ENCODE assay signal across 25 cellular contexts in the genomic region with DNA sequence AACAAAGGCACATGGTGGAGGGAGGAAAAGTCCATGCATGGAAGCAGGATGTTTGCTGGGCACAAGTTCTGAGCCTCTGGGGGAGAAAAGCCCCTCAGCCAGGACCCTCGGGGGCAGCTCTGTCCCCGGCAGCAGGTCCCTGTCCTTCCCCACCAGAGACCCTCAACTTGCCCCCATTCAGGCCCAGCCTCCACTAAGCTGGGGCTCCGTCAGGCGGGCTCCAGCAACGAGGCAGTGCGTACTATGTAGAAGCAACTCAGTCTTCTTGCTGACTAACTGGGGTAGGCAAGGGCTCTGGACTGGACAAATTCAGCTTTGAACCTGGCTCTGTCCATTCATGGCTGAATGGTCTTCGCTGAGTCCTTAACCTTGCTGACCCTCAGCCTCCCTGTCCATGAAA. TPM values are rescaled to one million over a fixed set of nuclear protein-coding genes. Genes with fewer than 3 reads are reported as not detected.
"Had no signal": no experiment of that assay in that cellular context is flagged by ENCODE, and none has a peak within 500 bp of the region (broad histone marks: within the 10 kb centered on the region; RNA-seq: fewer than 3 reads in every experiment).

No MANE protein-coding gene starts in this region.

- H3K4me3 ChIP-seq: MG63, SJCRH30 had no signal

- H3K36me3 ChIP-seq: MG63, SJCRH30 had no signal

- H3K27ac ChIP-seq: RWPE1, SJCRH30 had no signal

- DNase-seq: IMR-90; Karpas-422; KG1; NCI-H1105 treated with DMSO at 0.1 percent for 48 hours; NCI-H1417 treated with DMSO at 0.1 percent for 48 hours; NCI-H146; NCI-H2029; NCI-H2081 treated with DMSO at 0.1 percent for 48 hours; NCI-H2171; NCI-H226; NCI-H510A; NCI-H524 treated with DMSO at 0.1 percent for 48 hours; NCI-H69; NCI-H82; NK-92 treated with Interleukin-12 subunit alpha and Interleukin-12 subunit beta, amount 100 ng/mL, for 24 hours; PC-3; SJCRH30 had no signal

- H3K9me3 ChIP-seq: MG63, SJCRH30 had no signal

- H3K4me1 ChIP-seq: SJCRH30 had no signal

- H3K27me3 ChIP-seq: MG63, SJCRH30 had no signal

- FAIRE-seq: HepG2 had no signal

- ATAC-seq: HepG2, Panc1, PC-3, Right ventricle myocardium inferior, SK-N-SH treated with all-trans-retinoic acid at 6 μM for 48 hours had no signal

RNA-seq across cellular contexts. Expression of gene CFAP65, which starts 23.0 kb away (rescaled TPM):
- total RNA-seq: HepG2, HT1080, IMR-90, OCI-LY7, Right ventricle myocardium inferior, SJCRH30 had no signal
- polyA plus RNA-seq: IMR-90 had no signal

RNA-seq across cellular contexts. Expression of gene CRYBA2, which starts 25.1 kb away (rescaled TPM):
- total RNA-seq: HepG2, HT1080, IMR-90, OCI-LY7, Right ventricle myocardium inferior, SJCRH30 had no signal
- polyA plus RNA-seq: HepG2, IMR-90 had no signal

RNA-seq across cellular contexts. Expression of gene FEV, which starts 33.3 kb away (rescaled TPM):
- total RNA-seq: HepG2, HT1080, IMR-90, OCI-LY7, Right ventricle myocardium inferior, SJCRH30 had no signal
- polyA plus RNA-seq: HepG2, IMR-90 had no signal

RNA-seq across cellular contexts. Expression of gene IHH, which starts 42.4 kb away (rescaled TPM):
- total RNA-seq: HT1080, IMR-90, OCI-LY7, Right ventricle myocardium inferior, SJCRH30 had no signal
- polyA plus RNA-seq: HepG2, IMR-90 had no signal

RNA-seq across cellular contexts. Expression of gene CDK5R2, which starts 58.8 kb away (rescaled TPM):
- total RNA-seq: HepG2, IMR-90, Right ventricle myocardium inferior had no signal
- polyA plus RNA-seq: HepG2, IMR-90 had no signal
